Comparison of ENCODE assay signal across 1 cellular context in the genomic region with DNA sequence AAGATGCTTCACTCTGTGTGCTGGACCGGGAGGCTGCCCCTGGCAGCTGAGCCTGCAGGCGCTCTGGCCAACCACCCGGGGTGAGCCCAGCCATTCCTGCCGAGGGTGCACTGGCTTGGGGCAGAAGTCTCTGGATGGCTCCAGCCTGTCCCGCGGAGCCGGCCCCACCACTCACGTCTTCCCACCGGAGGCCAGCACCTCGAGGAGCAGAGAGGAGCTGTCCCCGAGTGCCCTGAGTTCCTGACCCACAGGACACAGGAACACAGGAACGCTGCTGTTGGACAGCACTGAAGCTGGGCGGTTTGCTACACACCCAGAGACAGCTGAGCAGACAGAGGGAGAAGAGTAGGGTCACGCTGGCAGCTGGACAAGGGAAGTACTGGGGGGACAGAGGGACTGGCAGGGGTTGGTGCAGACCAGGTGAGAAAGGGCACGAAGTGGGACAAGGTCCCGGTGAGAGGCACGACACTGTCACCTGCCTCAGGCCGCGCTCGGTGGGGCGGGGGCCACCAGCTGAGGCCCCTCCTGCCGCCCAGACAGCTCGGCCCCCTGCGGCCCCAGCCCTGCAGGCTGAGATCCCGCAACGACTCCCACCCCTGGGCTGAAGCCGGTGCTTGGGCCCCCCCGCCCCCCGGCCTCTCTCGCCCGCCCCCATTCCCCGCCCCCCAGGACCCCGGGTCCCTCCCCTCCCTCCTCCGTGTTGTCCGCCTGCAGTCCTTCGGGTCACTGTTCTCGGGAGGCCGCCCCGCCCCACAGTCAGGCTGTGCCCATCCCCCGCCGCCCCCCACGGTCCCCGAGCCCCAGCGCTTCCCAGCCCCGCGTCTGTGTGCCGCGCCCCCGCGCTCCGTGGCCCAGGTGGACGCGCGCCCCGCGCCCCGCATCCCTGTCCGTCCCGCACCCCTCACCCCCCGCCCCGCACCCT.
TF ChIP-seq lines count a peak whose summit lies in the region.

No MANE protein-coding gene starts in this region.

TF ChIP-seq in HepG2, 621 proteins besides CTCF, POLR2A, EP300 and RAD21 (continued from another document and continues in another):
- TF ChIP-seq ZHX2 (IDR thresholded peaks at IDR 0.05; ENCODE audit: low read depth) (no peak), ZHX2 (CRISPR knock-in tag; IDR thresholded peaks at IDR 0.05; ENCODE audit: borderline replicate concordance) (no peak), TSC22D2 (CRISPR knock-in tag; IDR thresholded peaks at IDR 0.05; ENCODE audit: borderline replicate concordance) (no peak), PHF21A (CRISPR knock-in tag; IDR thresholded peaks at IDR 0.05) (no peak), PATZ1 (CRISPR knock-in tag; IDR thresholded peaks at IDR 0.05) (peak; percentile 85), ZNF407 (CRISPR knock-in tag; IDR thresholded peaks at IDR 0.05; ENCODE audit: not compliant biosample characterization) (peak; percentile 44), HOXA3 (CRISPR knock-in tag; IDR thresholded peaks at IDR 0.05) (0 out of 2 replicates have a peak, but pooled peaks have one; percentile 17), ETV5 (CRISPR knock-in tag; IDR thresholded peaks at IDR 0.05; ENCODE audit: borderline replicate concordance) (0 out of 2 replicates have a peak, but pooled peaks have one; percentile 35), AFF4 (CRISPR knock-in tag; IDR thresholded peaks at IDR 0.05) (no peak), ZNF335 (CRISPR knock-in tag; IDR thresholded peaks at IDR 0.05) (no peak), ZNF614 (CRISPR knock-in tag; IDR thresholded peaks at IDR 0.05; ENCODE audit: borderline replicate concordance) (no peak), ZNF747 (CRISPR knock-in tag; IDR thresholded peaks at IDR 0.05; ENCODE audit: borderline replicate concordance) (no peak), ZNF512 (CRISPR knock-in tag; IDR thresholded peaks at IDR 0.05) (no peak), ZNF562 (CRISPR knock-in tag; IDR thresholded peaks at IDR 0.05; ENCODE audit: borderline replicate concordance) (no peak), NRL (CRISPR knock-in tag; IDR thresholded peaks at IDR 0.05; ENCODE audit: borderline replicate concordance) (0 out of 2 replicates have a peak, but pooled peaks have one; percentile 44), NR2F1 (CRISPR knock-in tag; IDR thresholded peaks at IDR 0.05) (no peak), HNRNPLL (IDR thresholded peaks at IDR 0.05; ENCODE audit: low read depth, low read length, poor library complexity, severe bottlenecking) (peak; percentile 39), NFATC3 (CRISPR knock-in tag; IDR thresholded peaks at IDR 0.05) (no peak), SP4 (CRISPR knock-in tag; IDR thresholded peaks at IDR 0.05) (peak; percentile 61)
